ENCODE assay signal across 1 cellular context in the genomic region with DNA sequence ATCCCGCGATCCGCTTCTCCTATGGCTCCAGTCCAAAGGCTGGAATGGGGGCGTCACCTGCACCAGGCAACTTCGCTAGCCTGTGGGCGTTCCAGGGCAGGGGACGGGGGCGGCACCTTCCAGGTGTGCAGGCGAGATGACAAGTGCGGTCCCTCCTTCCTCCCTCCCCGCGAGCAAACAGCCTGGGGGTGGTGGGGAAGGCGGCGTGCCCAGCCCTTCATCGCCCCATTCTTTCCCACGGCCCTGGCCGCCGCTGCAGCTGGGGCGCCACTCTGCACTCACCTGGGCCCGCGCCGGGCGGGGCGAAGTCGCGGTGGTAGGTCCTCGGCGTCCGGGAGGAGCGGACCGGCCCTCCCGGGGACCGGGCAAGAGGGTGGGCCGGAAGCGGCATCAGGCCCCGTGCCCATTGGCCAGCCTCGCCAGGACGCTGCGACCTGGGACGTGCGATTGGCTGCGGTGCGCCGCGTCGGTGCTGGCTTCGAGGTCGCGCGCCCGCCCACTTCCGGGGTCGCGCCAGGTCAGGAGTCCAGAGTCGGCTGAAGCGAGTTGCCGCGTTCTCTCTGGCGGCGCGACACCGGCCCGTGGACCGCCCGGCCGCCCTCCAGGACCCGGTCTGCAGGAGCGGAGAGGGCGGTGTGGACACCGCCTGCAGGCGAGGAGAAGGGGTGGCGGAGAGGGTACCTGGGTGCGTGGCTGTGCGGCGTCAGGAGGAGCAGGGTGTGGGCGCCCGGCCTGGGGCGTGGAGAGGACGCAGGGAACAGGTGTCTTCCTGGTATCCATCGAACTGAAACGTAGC.
TF ChIP-seq lines count a peak whose summit lies in the region.

A gene with protein sequence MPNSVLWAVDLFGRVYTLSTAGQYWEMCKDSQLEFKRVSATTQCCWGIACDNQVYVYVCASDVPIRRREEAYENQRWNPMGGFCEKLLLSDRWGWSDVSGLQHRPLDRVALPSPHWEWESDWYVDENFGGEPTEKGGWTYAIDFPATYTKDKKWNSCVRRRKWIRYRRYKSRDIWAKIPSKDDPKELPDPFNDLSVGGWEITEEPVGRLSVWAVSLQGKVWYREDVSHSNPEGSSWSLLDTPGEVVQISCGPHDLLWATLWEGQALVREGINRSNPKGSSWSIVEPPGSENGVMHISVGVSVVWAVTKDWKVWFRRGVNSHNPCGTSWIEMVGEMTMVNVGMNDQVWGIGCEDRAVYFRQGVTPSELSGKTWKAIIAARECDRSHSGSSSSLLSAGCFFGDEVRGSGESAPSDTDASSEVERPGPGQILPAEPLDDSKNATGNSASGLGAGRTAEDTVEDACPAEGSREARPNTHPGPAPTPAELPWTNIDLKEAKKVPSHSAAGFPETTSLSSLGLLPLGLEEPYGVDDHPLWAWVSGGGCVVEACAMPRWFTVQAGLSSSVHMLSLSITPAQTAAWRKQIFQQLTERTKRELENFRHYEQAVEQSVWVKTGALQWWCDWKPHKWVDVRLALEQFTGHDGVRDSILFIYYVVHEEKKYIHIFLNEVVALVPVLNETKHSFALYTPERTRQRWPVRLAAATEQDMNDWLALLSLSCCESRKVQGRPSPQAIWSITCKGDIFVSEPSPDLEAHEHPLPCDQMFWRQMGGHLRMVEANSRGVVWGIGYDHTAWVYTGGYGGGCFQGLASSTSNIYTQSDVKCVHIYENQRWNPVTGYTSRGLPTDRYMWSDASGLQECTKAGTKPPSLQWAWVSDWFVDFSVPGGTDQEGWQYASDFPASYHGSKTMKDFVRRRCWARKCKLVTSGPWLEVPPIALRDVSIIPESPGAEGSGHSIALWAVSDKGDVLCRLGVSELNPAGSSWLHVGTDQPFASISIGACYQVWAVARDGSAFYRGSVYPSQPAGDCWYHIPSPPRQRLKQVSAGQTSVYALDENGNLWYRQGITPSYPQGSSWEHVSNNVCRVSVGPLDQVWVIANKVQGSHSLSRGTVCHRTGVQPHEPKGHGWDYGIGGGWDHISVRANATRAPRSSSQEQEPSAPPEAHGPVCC (minus strand): TSS at position 389 of the 796 bp plus-strand sequence. CDS start 6,086 bp downstream, outside the sequence.

TF ChIP-seq in HepG2, 621 proteins besides CTCF, POLR2A, EP300 and RAD21 (continued from another document and continues in another):
- TF ChIP-seq, protein P1, sequence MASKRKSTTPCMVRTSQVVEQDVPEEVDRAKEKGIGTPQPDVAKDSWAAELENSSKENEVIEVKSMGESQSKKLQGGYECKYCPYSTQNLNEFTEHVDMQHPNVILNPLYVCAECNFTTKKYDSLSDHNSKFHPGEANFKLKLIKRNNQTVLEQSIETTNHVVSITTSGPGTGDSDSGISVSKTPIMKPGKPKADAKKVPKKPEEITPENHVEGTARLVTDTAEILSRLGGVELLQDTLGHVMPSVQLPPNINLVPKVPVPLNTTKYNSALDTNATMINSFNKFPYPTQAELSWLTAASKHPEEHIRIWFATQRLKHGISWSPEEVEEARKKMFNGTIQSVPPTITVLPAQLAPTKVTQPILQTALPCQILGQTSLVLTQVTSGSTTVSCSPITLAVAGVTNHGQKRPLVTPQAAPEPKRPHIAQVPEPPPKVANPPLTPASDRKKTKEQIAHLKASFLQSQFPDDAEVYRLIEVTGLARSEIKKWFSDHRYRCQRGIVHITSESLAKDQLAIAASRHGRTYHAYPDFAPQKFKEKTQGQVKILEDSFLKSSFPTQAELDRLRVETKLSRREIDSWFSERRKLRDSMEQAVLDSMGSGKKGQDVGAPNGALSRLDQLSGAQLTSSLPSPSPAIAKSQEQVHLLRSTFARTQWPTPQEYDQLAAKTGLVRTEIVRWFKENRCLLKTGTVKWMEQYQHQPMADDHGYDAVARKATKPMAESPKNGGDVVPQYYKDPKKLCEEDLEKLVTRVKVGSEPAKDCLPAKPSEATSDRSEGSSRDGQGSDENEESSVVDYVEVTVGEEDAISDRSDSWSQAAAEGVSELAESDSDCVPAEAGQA (IDR thresholded peaks at IDR 0.05; ENCODE audit: low read depth) = no peak; the same call in 1 of the 2 replicates
- TF ChIP-seq, protein P1 (CRISPR knock-in tag; IDR thresholded peaks at IDR 0.05; ENCODE audit: borderline replicate concordance) = no peak
- TF ChIP-seq TFDP1 (CRISPR knock-in tag; IDR thresholded peaks at IDR 0.05; ENCODE audit: borderline replicate concordance) (peak; percentile 71), ATF1 (CRISPR knock-in tag; IDR thresholded peaks at IDR 0.05) (no peak), SMARCE1 (IDR thresholded peaks at IDR 0.05; ENCODE audit: borderline replicate concordance) (no peak), ZNF432 (CRISPR knock-in tag; IDR thresholded peaks at IDR 0.05; ENCODE audit: borderline replicate concordance) (no peak), XRCC5 (optimal IDR thresholded peaks at IDR 0.05; ENCODE audit: low read length) (peak; percentile 43), ZNF510 (CRISPR knock-in tag; IDR thresholded peaks at IDR 0.05; ENCODE audit: low read depth) (no peak), RXRA (CRISPR knock-in tag; IDR thresholded peaks at IDR 0.05) (peak; percentile 100), ATF5 (CRISPR knock-in tag; IDR thresholded peaks at IDR 0.05; ENCODE audit: low read depth) (no peak), ONECUT2 (CRISPR knock-in tag; IDR thresholded peaks at IDR 0.05) (no peak), ZFP62 (CRISPR knock-in tag; IDR thresholded peaks at IDR 0.05) (no peak), ZNF788 (CRISPR knock-in tag; IDR thresholded peaks at IDR 0.05; ENCODE audit: borderline replicate concordance) (peak; percentile 79; the same call in 1 of the 2 replicates), FOXK2 (IDR thresholded peaks at IDR 0.05) (no peak), CHCHD3 (CRISPR knock-in tag; IDR thresholded peaks at IDR 0.05) (no peak), E2F1 (CRISPR knock-in tag; IDR thresholded peaks at IDR 0.05) (peak; percentile 45; the same call in 1 of the 2 replicates), ZNF24 (IDR thresholded peaks at IDR 0.05) (no peak), ZFP41 (CRISPR knock-in tag; IDR thresholded peaks at IDR 0.05; ENCODE audit: borderline replicate concordance) (no peak), ZNF704 (CRISPR knock-in tag; IDR thresholded peaks at IDR 0.05; ENCODE audit: borderline replicate concordance) (no peak), SOX6 (IDR thresholded peaks at IDR 0.05) (no peak), SOX6 (CRISPR knock-in tag; IDR thresholded peaks at IDR 0.05) (peak; percentile 37), ZNF7 (CRISPR knock-in tag; IDR thresholded peaks at IDR 0.05) (no peak), DNMT1 (CRISPR knock-in tag; IDR thresholded peaks at IDR 0.05) (no peak), SP140L (CRISPR knock-in tag; IDR thresholded peaks at IDR 0.05; ENCODE audit: borderline replicate concordance) (no peak), ZNF598 (CRISPR knock-in tag; IDR thresholded peaks at IDR 0.05; ENCODE audit: borderline replicate concordance) (peak; percentile 41; the same call in 1 of the 2 replicates), ZFP37 (CRISPR knock-in tag; IDR thresholded peaks at IDR 0.05; ENCODE audit: borderline replicate concordance) (no peak), ZNF530 (CRISPR knock-in tag; IDR thresholded peaks at IDR 0.05; ENCODE audit: low read depth) (no peak), U2AF2 (IDR thresholded peaks at IDR 0.05; ENCODE audit: low read depth, low read length) (no peak), BORCS8-MEF2B (CRISPR knock-in tag; IDR thresholded peaks at IDR 0.05) (peak; percentile 78; the same call in 1 of the 2 replicates), HOXA3 (CRISPR knock-in tag; IDR thresholded peaks at IDR 0.05) (peak; percentile 76), ZFX (CRISPR knock-in tag; IDR thresholded peaks at IDR 0.05; ENCODE audit: low read depth) (peak; percentile 88), NFKBIZ (CRISPR knock-in tag; IDR thresholded peaks at IDR 0.05) (no peak; the same call in 1 of the 2 replicates), SKI (IDR thresholded peaks at IDR 0.05; ENCODE audit: partially characterized antibody) (peak; percentile 69), RFX3 (CRISPR knock-in tag; IDR thresholded peaks at IDR 0.05) (no peak), ZNF776 (CRISPR knock-in tag; IDR thresholded peaks at IDR 0.05) (peak; percentile 90), GZF1 (CRISPR knock-in tag; IDR thresholded peaks at IDR 0.05) (no peak), ZNF253 (CRISPR knock-in tag; IDR thresholded peaks at IDR 0.05; ENCODE audit: borderline replicate concordance) (0 out of 2 replicates have a peak, but pooled peaks have one; percentile 20), RXRB (CRISPR knock-in tag; IDR thresholded peaks at IDR 0.05; ENCODE audit: borderline replicate concordance) (peak; percentile 98), ZNF260 (CRISPR knock-in tag; IDR thresholded peaks at IDR 0.05; ENCODE audit: borderline replicate concordance, low read depth) (no peak), CCAR2 (optimal IDR thresholded peaks at IDR 0.05; ENCODE audit: low read depth, low read length) (no peak)
- TF ChIP-seq, protein P2, sequence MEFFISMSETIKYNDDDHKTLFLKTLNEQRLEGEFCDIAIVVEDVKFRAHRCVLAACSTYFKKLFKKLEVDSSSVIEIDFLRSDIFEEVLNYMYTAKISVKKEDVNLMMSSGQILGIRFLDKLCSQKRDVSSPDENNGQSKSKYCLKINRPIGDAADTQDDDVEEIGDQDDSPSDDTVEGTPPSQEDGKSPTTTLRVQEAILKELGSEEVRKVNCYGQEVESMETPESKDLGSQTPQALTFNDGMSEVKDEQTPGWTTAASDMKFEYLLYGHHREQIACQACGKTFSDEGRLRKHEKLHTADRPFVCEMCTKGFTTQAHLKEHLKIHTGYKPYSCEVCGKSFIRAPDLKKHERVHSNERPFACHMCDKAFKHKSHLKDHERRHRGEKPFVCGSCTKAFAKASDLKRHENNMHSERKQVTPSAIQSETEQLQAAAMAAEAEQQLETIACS (CRISPR knock-in tag; IDR thresholded peaks at IDR 0.05) = peak; percentile 31; the same call in 1 of the 2 replicates
- TF ChIP-seq, protein P3, sequence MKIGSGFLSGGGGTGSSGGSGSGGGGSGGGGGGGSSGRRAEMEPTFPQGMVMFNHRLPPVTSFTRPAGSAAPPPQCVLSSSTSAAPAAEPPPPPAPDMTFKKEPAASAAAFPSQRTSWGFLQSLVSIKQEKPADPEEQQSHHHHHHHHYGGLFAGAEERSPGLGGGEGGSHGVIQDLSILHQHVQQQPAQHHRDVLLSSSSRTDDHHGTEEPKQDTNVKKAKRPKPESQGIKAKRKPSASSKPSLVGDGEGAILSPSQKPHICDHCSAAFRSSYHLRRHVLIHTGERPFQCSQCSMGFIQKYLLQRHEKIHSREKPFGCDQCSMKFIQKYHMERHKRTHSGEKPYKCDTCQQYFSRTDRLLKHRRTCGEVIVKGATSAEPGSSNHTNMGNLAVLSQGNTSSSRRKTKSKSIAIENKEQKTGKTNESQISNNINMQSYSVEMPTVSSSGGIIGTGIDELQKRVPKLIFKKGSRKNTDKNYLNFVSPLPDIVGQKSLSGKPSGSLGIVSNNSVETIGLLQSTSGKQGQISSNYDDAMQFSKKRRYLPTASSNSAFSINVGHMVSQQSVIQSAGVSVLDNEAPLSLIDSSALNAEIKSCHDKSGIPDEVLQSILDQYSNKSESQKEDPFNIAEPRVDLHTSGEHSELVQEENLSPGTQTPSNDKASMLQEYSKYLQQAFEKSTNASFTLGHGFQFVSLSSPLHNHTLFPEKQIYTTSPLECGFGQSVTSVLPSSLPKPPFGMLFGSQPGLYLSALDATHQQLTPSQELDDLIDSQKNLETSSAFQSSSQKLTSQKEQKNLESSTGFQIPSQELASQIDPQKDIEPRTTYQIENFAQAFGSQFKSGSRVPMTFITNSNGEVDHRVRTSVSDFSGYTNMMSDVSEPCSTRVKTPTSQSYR (CRISPR knock-in tag; IDR thresholded peaks at IDR 0.05; ENCODE audit: borderline replicate concordance) = no peak; the same call in 1 of the 2 replicates
